In the genomic region with DNA sequence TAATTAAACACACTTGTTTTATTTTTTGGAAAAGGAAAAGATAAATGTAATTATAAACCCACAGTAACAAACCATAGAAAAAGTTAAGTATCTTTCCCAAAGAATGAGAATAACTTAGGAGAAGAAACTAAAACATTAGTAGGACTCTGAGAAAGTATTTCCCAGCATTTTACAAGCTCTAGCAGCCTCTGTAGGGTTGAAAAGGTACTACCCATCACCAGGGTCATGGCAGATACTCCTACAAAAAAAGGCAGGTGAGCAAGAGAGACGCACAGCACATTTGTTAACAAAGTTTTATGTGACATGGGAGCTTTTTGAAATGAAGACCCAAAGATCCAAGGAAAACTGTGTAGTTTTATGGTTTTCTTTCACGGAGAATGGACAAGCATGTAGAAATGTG, we compare ENCODE assay signal across 15 cellular contexts.
DNase-seq lines count a peak whose midpoint lies in the region; ATAC-seq, FAIRE-seq and TF ChIP-seq lines count a peak whose summit lies in the region.
"Had no signal": no experiment of that assay in that cellular context is flagged by ENCODE, and none has a peak within 500 bp of the region (broad histone marks: within the 10 kb centered on the region; RNA-seq: fewer than 3 reads in every experiment).

No MANE protein-coding gene starts in this region.

- no peaks in the 10 kb centered on the region for H3K79me2 ChIP-seq in mesendoderm (ENCODE audit: control insufficient read depth, insufficient read depth, low read length)

- 0 out of 2 replicates have a peak, but pooled peaks have one; percentile 6 for TF ChIP-seq CTCF in IMR-90 (conservative IDR thresholded peaks at IDR 0.05; ENCODE audit: low read depth, low read length)
- peak in 2 of 3 experiments; percentile 23 to 38 for TF ChIP-seq CTCF in ascending aorta (IDR thresholded peaks at IDR 0.05)

- H3K27me3 ChIP-seq in IMR-90 (ENCODE audit: control insufficient read depth, insufficient read depth, low read length) (no peaks in the 10 kb centered on the region), ascending aorta (no peaks in the 10 kb centered on the region), mesendoderm (ENCODE audit: insufficient read depth, low read length, poor library complexity) (no peaks in the 10 kb centered on the region)

- H3K9ac ChIP-seq in IMR-90 (ENCODE audit: low read depth, low read length) (no peak overlapping the region), mesendoderm (ENCODE audit: low read length) (no peak overlapping the region)

- CTCF ChIA-PET in IMR-90 (lab: Yijun Ruan, JAX): no interaction called here

- H4K91ac ChIP-seq in IMR-90 (ENCODE audit: insufficient read depth, low read depth, low read length): peak overlapping the region; percentile 7; the same call in 1 of the 2 replicates

- no peak overlapping the region for H3K14ac ChIP-seq in IMR-90 (replicated peaks; ENCODE audit: low read depth, low read length)

- POLR2A ChIA-PET in IMR-90 (lab: Charles Lee; ENCODE audit: unreplicated experiment): no interaction called here

- TF ChIP-seq RAD21 in IMR-90 (IDR thresholded peaks at IDR 0.05; ENCODE audit: low read length): no peak

- H3K27ac ChIP-seq in IMR-90 (ENCODE audit: insufficient read depth, low read length): no peak overlapping the region
- no peak overlapping the region for H3K27ac ChIP-seq in ascending aorta
- no peak overlapping the region for H3K27ac ChIP-seq in mesendoderm (ENCODE audit: low read depth, low read length)

- H2BK15ac ChIP-seq in IMR-90 (ENCODE audit: low read depth, low read length) (no peak overlapping the region), mesendoderm (replicated peaks; ENCODE audit: low read depth) (no peak overlapping the region)

- no peak overlapping the region for H3K4me2 ChIP-seq in IMR-90 (ENCODE audit: low read depth, low read length)
- H3K4me2 ChIP-seq in mesendoderm (ENCODE audit: low read length): no peak overlapping the region

- no peak overlapping the region for H3K23ac ChIP-seq in IMR-90 (ENCODE audit: low read depth, low read length)
- no peak overlapping the region for H3K23ac ChIP-seq in mesendoderm (ENCODE audit: low read length)

- H2BK20ac ChIP-seq in IMR-90 (ENCODE audit: low read depth, low read length): peak overlapping the region; percentile 33; the same call in 1 of the 2 replicates

- no peak overlapping the region for H2AK5ac ChIP-seq in IMR-90 (ENCODE audit: low read depth, low read length)
- no peak overlapping the region for H2AK5ac ChIP-seq in mesendoderm (ENCODE audit: low read length)

- H4K20me1 ChIP-seq in IMR-90 (ENCODE audit: insufficient read depth, low read length): no peaks in the 10 kb centered on the region

- DNase-seq in IMR-90 (no peak), ascending aorta (ENCODE audit: low spot score in 2 of 2) (no peak), mesendoderm (peak; percentile 17), COR-L47 (lab: John Stamatoyannopoulos, UW) (no peak)
- DNase-seq: activated CD4-positive, CD25-positive, alpha-beta regulatory T cell; activated CD8-positive, alpha-beta memory T cell treated with anti-CD3 and anti-CD28 coated beads, Interleukin-2, amount 50 U/mL, for 48 hours; activated naive CD4-positive, alpha-beta T cell treated with anti-CD3 and anti-CD28 coated beads, Interleukin-2, amount 50 U/mL, for 16 hours; erythroblast; mammary epithelial cell; NCI-H187 treated with DMSO at 0.1 percent for 48 hours had no signal

- no peak overlapping the region; the same call in 1 of the 2 replicates for H3K4ac ChIP-seq in IMR-90 (ENCODE audit: low read depth, low read length)
- no peak overlapping the region for H3K4ac ChIP-seq in mesendoderm (ENCODE audit: low read depth, low read length)

- 82% methylated on average over 2 of the region's 2 CpGs; no CpG with 5 or more reads in 1 of the 2 experiments for WGBS in IMR-90 (ENCODE audit: extremely low coverage in 2 of 2, insufficient read length in 1 of 2), 2 experiments
- no CpG with 5 or more reads among the region's 2 CpGs for WGBS in mesendoderm (ENCODE audit: extremely low coverage, insufficient coverage, low lambda C conversion rate)

- H3K79me1 ChIP-seq in IMR-90 (ENCODE audit: low read depth in 1 of 2, low read length in 2 of 2): peaks cover 0 to 5% of the 10 kb centered on the region in 2 experiments; a peak in 1 of 4 replicates
- no peaks in the 10 kb centered on the region for H3K79me1 ChIP-seq in mesendoderm (ENCODE audit: low read length)

- H3K18ac ChIP-seq in IMR-90 (ENCODE audit: low read depth, low read length) (no peak overlapping the region), mesendoderm (ENCODE audit: low read length) (no peak overlapping the region)

- peak; percentile 96 for FAIRE-seq in G401.6 (lab: Jason Lieb, UNC)
- FAIRE-seq: GM12891 had no signal

- H4K5ac ChIP-seq in IMR-90 (ENCODE audit: low read depth, low read length): no peak overlapping the region
- H4K5ac ChIP-seq in mesendoderm (ENCODE audit: low read length): no peak overlapping the region

- H3K4me1 ChIP-seq in IMR-90 (ENCODE audit: control insufficient read depth, insufficient read depth, low read length) (peaks cover 11% of the 10 kb centered on the region), ascending aorta (peaks cover 0 to 3% of the 10 kb centered on the region in 2 donors), mesendoderm (ENCODE audit: control insufficient read depth, low read depth, low read length) (no peaks in the 10 kb centered on the region)

- no peak overlapping the region for H4K8ac ChIP-seq in IMR-90 (ENCODE audit: low read depth in 2 of 2, low read length in 2 of 2)
- H4K8ac ChIP-seq in mesendoderm (ENCODE audit: low read depth, low read length): no peak overlapping the region

- no TSS peak for BruUV-seq in IMR-90 (replicated peaks; lab: Mats Ljungman, UMichigan)

- no peak for TF ChIP-seq POLR2A in IMR-90 (IDR thresholded peaks at IDR 0.05; ENCODE audit: low read depth, low read length)

- intact Hi-C loops in IMR-90 (cut with micrococcal nuclease) (no loop called here), ascending aorta (cut with DNase I) (loop anchor here (10.0 kb wide), 1 partner anchor 179 kb away; a partner anchor contains a TSS)

- in situ Hi-C loops in IMR-90 (cut with MboI; ENCODE audit: low sequenced_read_pairs): no loop called here

- no peaks in the 10 kb centered on the region for H3K9me3 ChIP-seq in IMR-90 (ENCODE audit: control insufficient read depth, insufficient read depth, low read length)
- no peaks in the 10 kb centered on the region for H3K9me3 ChIP-seq in ascending aorta

- no peak overlapping the region for H2BK5ac ChIP-seq in IMR-90 (ENCODE audit: low read depth, low read length, poor library complexity, severe bottlenecking)
- no peak overlapping the region for H2BK5ac ChIP-seq in mesendoderm (ENCODE audit: low read length)

- dilution Hi-C loops in IMR-90 (cut with HindIII; ENCODE audit: low sequenced_read_pairs, unreplicated experiment): no loop called here

- H3K4me3 ChIP-seq in IMR-90 (ENCODE audit: insufficient read depth, low read depth, low read length) (no peak overlapping the region), ascending aorta (no peak overlapping the region), mesendoderm (ENCODE audit: low read length) (no peak overlapping the region)

- no peak overlapping the region for H2AK9ac ChIP-seq in IMR-90 (replicated peaks; ENCODE audit: low read depth, low read length, poor library complexity)

- H2AFZ ChIP-seq in IMR-90 (replicated peaks; ENCODE audit: low read length, poor library complexity): no peak overlapping the region

- peaks cover 6% of the 10 kb centered on the region for H3K9me1 ChIP-seq in IMR-90 (ENCODE audit: insufficient read depth, low read length)

- ATAC-seq in IMR-90 (ENCODE audit: low read depth) (no peak), HG02970 (IDR thresholded peaks at IDR 0.05; ENCODE audit: low FRiP score, unreplicated experiment) (no peak), HG02938 (IDR thresholded peaks at IDR 0.05; ENCODE audit: unreplicated experiment) (no peak), GM21526 (IDR thresholded peaks at IDR 0.05; ENCODE audit: low FRiP score, unreplicated experiment) (no peak)

- H3K56ac ChIP-seq in IMR-90 (ENCODE audit: extremely low read depth, insufficient read depth, low read length): no peak overlapping the region
- H3K56ac ChIP-seq in mesendoderm (ENCODE audit: low read length): no peak overlapping the region

- H2BK120ac ChIP-seq in IMR-90 (ENCODE audit: low read depth, low read length) (peak overlapping the region; percentile 5; the same call in 1 of the 2 replicates), mesendoderm (ENCODE audit: low read depth, low read length) (no peak overlapping the region)

- no peaks in the 10 kb centered on the region for H3K36me3 ChIP-seq in IMR-90 (ENCODE audit: control insufficient read depth, insufficient read depth, low read length)
- no peaks in the 10 kb centered on the region for H3K36me3 ChIP-seq in ascending aorta
- H3K36me3 ChIP-seq in mesendoderm (ENCODE audit: control insufficient read depth, insufficient read depth, low read length): no peaks in the 10 kb centered on the region

TF ChIP-seq in IMR-90, 13 proteins besides CTCF, POLR2A, EP300 and RAD21 (continues in another document):
- TF ChIP-seq SMC3 (IDR thresholded peaks at IDR 0.05; ENCODE audit: low read depth, low read length) (no peak), MAZ (IDR thresholded peaks at IDR 0.05; ENCODE audit: borderline replicate concordance, low read depth, low read length) (no peak), RFX5 (IDR thresholded peaks at IDR 0.05; ENCODE audit: low read depth, low read length) (no peak), MXI1 (IDR thresholded peaks at IDR 0.05; ENCODE audit: borderline replicate concordance, low read depth, low read length) (no peak), FOS (IDR thresholded peaks at IDR 0.05; ENCODE audit: low read depth, low read length) (no peak), CHD1 (IDR thresholded peaks at IDR 0.05; ENCODE audit: low read depth, low read length) (no peak)
- TF ChIP-seq, protein P1, sequence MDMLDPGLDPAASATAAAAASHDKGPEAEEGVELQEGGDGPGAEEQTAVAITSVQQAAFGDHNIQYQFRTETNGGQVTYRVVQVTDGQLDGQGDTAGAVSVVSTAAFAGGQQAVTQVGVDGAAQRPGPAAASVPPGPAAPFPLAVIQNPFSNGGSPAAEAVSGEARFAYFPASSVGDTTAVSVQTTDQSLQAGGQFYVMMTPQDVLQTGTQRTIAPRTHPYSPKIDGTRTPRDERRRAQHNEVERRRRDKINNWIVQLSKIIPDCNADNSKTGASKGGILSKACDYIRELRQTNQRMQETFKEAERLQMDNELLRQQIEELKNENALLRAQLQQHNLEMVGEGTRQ (IDR thresholded peaks at IDR 0.05; ENCODE audit: low read depth, low read length): no peak
- TF ChIP-seq, protein P2, sequence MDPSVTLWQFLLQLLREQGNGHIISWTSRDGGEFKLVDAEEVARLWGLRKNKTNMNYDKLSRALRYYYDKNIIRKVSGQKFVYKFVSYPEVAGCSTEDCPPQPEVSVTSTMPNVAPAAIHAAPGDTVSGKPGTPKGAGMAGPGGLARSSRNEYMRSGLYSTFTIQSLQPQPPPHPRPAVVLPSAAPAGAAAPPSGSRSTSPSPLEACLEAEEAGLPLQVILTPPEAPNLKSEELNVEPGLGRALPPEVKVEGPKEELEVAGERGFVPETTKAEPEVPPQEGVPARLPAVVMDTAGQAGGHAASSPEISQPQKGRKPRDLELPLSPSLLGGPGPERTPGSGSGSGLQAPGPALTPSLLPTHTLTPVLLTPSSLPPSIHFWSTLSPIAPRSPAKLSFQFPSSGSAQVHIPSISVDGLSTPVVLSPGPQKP (IDR thresholded peaks at IDR 0.05; ENCODE audit: borderline replicate concordance, low read depth, low read length): no peak
